20 cellular contexts compared by ENCODE assay signal in the genomic region with DNA sequence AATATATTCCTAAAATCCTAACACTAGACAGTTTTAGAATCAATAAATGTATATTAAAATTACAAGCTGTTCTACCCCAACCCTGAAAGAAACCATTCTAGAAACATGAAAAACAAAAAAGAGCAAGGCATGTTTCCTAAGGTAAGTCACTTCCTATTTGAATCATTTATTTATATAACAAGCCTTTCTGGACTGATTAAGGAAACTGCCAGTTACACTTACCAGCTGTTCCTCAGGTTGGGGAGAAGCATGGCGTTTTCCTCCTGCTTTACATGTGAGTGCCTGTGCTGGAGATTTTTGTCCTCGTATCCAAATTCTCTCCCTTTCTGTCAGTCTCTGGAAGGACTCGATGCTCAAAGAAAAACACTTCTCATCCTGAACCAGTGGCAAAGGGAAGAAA.
DNase-seq lines count a peak whose midpoint lies in the region; ATAC-seq and TF ChIP-seq lines count a peak whose summit lies in the region.
"Had no signal": no experiment of that assay in that cellular context is flagged by ENCODE, and none has a peak within 500 bp of the region (broad histone marks: within the 10 kb centered on the region; RNA-seq: fewer than 3 reads in every experiment).

No MANE protein-coding gene starts in this region.

- no peaks in the 10 kb centered on the region for H3K79me2 ChIP-seq in DND-41 (ENCODE audit: insufficient read depth, low read length)

- H3K4me1 ChIP-seq in DND-41 (ENCODE audit: insufficient read depth, low read length) = peaks cover 41% of the 10 kb centered on the region

- H3K36me3 ChIP-seq in DND-41 (ENCODE audit: insufficient read depth, low read length) = no peaks in the 10 kb centered on the region
- H3K36me3 ChIP-seq: cardiac muscle cell had no signal

- H4K20me1 ChIP-seq in DND-41 (ENCODE audit: insufficient read depth, low read length) = no peaks in the 10 kb centered on the region

- H3K27ac ChIP-seq in DND-41 (ENCODE audit: low read length) = 0 out of 2 replicates have a peak overlapping the region, but pooled peaks have one; percentile 23
- H3K27ac ChIP-seq: cardiac muscle cell had no signal

- H3K9ac ChIP-seq in DND-41 (ENCODE audit: low read depth, low read length) = no peak overlapping the region

- DNase-seq in DND-41 = no peak
- DNase-seq in M059J (ENCODE audit: low read depth) = peak; percentile 47
- peak; percentile 32 to 52 for DNase-seq in cardiac fibroblast (ENCODE audit: low read depth in 2 of 2)
- DNase-seq in left kidney (ENCODE audit: low read depth, low spot score) = peak; percentile 28
- DNase-seq in GM19240 (ENCODE audit: insufficient read length, low spot score) = no peak
- DNase-seq in NCI-H1092 (lab: John Stamatoyannopoulos, UW) = no peak
- no peak for DNase-seq in SK-N-DZ (ENCODE audit: low spot score)
- DNase-seq in stimulated activated naive CD4-positive, alpha-beta T cell treated with Interleukin-2 at 50 U/mL for 16 hours (lab: John Stamatoyannopoulos, UW) = no peak
- DNase-seq: ACHN; activated CD4-positive, alpha-beta T cell treated with anti-CD3 and anti-CD28 coated beads, Interleukin-2, amount 50 U/mL, for 48 hours; activated CD8-positive, alpha-beta memory T cell treated with anti-CD3 and anti-CD28 coated beads, Interleukin-2, amount 50 U/mL, for 48 hours; activated naive CD8-positive, alpha-beta T cell treated with anti-CD3 and anti-CD28 coated beads, Interleukin-2, amount 10 ng/mL, durations not matched to agents 7 days and 5 days; GDM1; hippocampal formation; left ventricle myocardium superior; NCI-H1105 treated with DMSO at 0.1 percent for 48 hours; NK-92 treated with Interleukin-12 subunit alpha and Interleukin-12 subunit beta, amount 100 ng/mL, for 24 hours; substantia nigra had no signal

- no peak overlapping the region for H3K4me2 ChIP-seq in DND-41 (ENCODE audit: insufficient read depth, low read length)

- no peak overlapping the region for H2AFZ ChIP-seq in DND-41 (ENCODE audit: low read depth, low read length)

- H3K4me3 ChIP-seq in DND-41 (ENCODE audit: low read depth in 1 of 2, low read length in 2 of 2) (no peak overlapping the region), cardiac fibroblast (replicated peaks in 1 of 2; ENCODE audit: low read depth in 2 of 2, low read length in 2 of 2) (no peak overlapping the region)
- H3K4me3 ChIP-seq: cardiac muscle cell had no signal

- no peaks in the 10 kb centered on the region for H3K27me3 ChIP-seq in DND-41 (ENCODE audit: insufficient read depth, low read length, poor library complexity)
- H3K27me3 ChIP-seq: cardiac muscle cell had no signal

- H3K9me3 ChIP-seq in DND-41 (ENCODE audit: insufficient read depth, low read length, severe bottlenecking) = peaks cover 2% of the 10 kb centered on the region

- ATAC-seq in DND-41 (ENCODE audit: insufficient read depth, low read depth) = no peak
- ATAC-seq: left ventricle myocardium superior; natural killer cell treated with Interleukin-12 subunit alpha and Interleukin-12 subunit beta and Interleukin-15 and Interleukin-18, amount 100 ng/mL, for 72 hours had no signal

- TF ChIP-seq CTCF in DND-41 (IDR thresholded peaks at IDR 0.05; ENCODE audit: borderline replicate concordance, extremely low read depth, low read length, poor library complexity, severe bottlenecking) = no peak
- no peak for TF ChIP-seq CTCF in cardiac fibroblast (IDR thresholded peaks at IDR 0.05; ENCODE audit: low read depth, low read length)

Comparison
In these comparisons a context has a peak if more than half of its experiments do, and no peak if none do; other contexts are left out.
1. DNase-seq: peak in M059J (single experiment), cardiac fibroblast (2 of 2) and left kidney (single experiment); none in DND-41 (single experiment), GM19240 (single experiment), NCI-H1092 (single experiment), SK-N-DZ (single experiment) and stimulated activated naive CD4-positive, alpha-beta T cell treated with Interleukin-2 at 50 U/mL for 16 hours (single experiment).